Comparison of ENCODE assay signal across 2 cellular contexts in genomic region chr10:44865289-44865671, GRCh38.
TF ChIP-seq lines count a peak whose summit lies in the region.

No MANE protein-coding gene starts in this region.

TF ChIP-seq in GM12878, 131 proteins besides CTCF, POLR2A, EP300 and RAD21:
- TF ChIP-seq RB1 (IDR thresholded peaks at IDR 0.05; ENCODE audit: borderline replicate concordance) (no peak), BHLHE40 (IDR thresholded peaks at IDR 0.05; ENCODE audit: borderline replicate concordance in 1 of 2, low read depth in 2 of 2, low read length in 1 of 2) (peak in 1 of 2 experiments; percentile 24; a peak in 1 of 4 replicates), BCL11A (IDR thresholded peaks at IDR 0.05; ENCODE audit: low read depth, low read length) (no peak), ZNF274 (IDR thresholded peaks at IDR 0.05; ENCODE audit: insufficient read depth, insufficient read length) (no peak), BRCA1 (IDR thresholded peaks at IDR 0.05; ENCODE audit: low read depth, low read length) (no peak), NR2F1 (conservative IDR thresholded peaks at IDR 0.05) (no peak)

TF ChIP-seq in HepG2, 621 proteins besides CTCF, POLR2A, EP300 and RAD21:
- TF ChIP-seq FOSL2 (CRISPR knock-in tag; IDR thresholded peaks at IDR 0.05) (no peak), AGO1 (IDR thresholded peaks at IDR 0.05; ENCODE audit: low read depth, low read length, poor library complexity, severe bottlenecking) (peak; percentile 11), ZNF501 (CRISPR knock-in tag; IDR thresholded peaks at IDR 0.05) (peak; percentile 12; the same call in 1 of the 2 replicates), FOXO4 (CRISPR knock-in tag; conservative IDR thresholded peaks at IDR 0.05) (0 out of 2 replicates have a peak, but pooled peaks have one; percentile 70), TEAD2 (CRISPR knock-in tag; IDR thresholded peaks at IDR 0.05) (no peak), ARNT2 (CRISPR knock-in tag; IDR thresholded peaks at IDR 0.05; ENCODE audit: low read depth) (peak; percentile 52; the same call in 1 of the 2 replicates)
